ENCODE assay signal across 8 cellular contexts in genomic region chr1:32753532-32754281, GRCh38. TPM values are rescaled to one million over a fixed set of nuclear protein-coding genes. Genes with fewer than 3 reads are reported as not detected.
DNase-seq lines count a peak whose midpoint lies in the region; ATAC-seq, FAIRE-seq and TF ChIP-seq lines count a peak whose summit lies in the region.

No MANE protein-coding gene starts in this region.

- no peak overlapping the region for H3K27ac Mint-ChIP-seq in activated B cell treated with CpG ODN at 0.5 μM for 24 hours

- TF ChIP-seq CTCF in activated B cell treated with CpG ODN at 0.5 μM for 24 hours (IDR thresholded peaks at IDR 0.05) (no peak), bronchial epithelial cell (IDR thresholded peaks at IDR 0.05; ENCODE audit: insufficient read depth, low read length, severe bottlenecking) (no peak)

- no peak for FAIRE-seq in bronchial epithelial cell (lab: Jason Lieb, UNC)

- no peaks in the 10 kb centered on the region for H3K9me3 Mint-ChIP-seq in activated B cell treated with CpG ODN at 0.5 μM for 24 hours

- peaks cover 11% of the 10 kb centered on the region for H3K4me1 Mint-ChIP-seq in activated B cell treated with CpG ODN at 0.5 μM for 24 hours

- ATAC-seq in GM19452 (IDR thresholded peaks at IDR 0.05; ENCODE audit: unreplicated experiment) (peak; percentile 81), activated B cell treated with CpG ODN at 0.5 μM for 24 hours (ENCODE audit: low read depth) (peak; percentile 96), HG02938 (IDR thresholded peaks at IDR 0.05; ENCODE audit: unreplicated experiment) (no peak)

- H3K36me3 Mint-ChIP-seq in activated B cell treated with CpG ODN at 0.5 μM for 24 hours (ENCODE audit: low read depth): no peaks in the 10 kb centered on the region

- H3K4me3 ChIP-seq in bronchial epithelial cell (ENCODE audit: low read depth, low read length): peak overlapping the region; percentile 95

- intact Hi-C loops in activated B cell treated with CpG ODN at 0.5 μM for 24 hours (cut with micrococcal nuclease): loop anchor here (5.0 kb wide), 1 partner anchor 101 kb away; the partner anchor contains the start of genes RBBP4 and ZBTB8OS

- POLR2A ChIA-PET in activated B cell treated with CpG ODN at 0.5 μM for 24 hours (lab: Charles Lee): no interaction called here

- H3K27me3 Mint-ChIP-seq in activated B cell treated with CpG ODN at 0.5 μM for 24 hours: peaks cover 13% of the 10 kb centered on the region

- no peaks in the 10 kb centered on the region for H3K27me3 ChIP-seq in bronchial epithelial cell (ENCODE audit: control insufficient read depth, insufficient read depth, low read length)

- peaks cover 8% of the 10 kb centered on the region for H3K36me3 ChIP-seq in bronchial epithelial cell (ENCODE audit: control insufficient read depth, insufficient read depth, low read length)

- DNase-seq in AG20443 (ENCODE audit: low spot score) (peak; percentile 98), NCI-H146 treated with DMSO at 0.1 percent for 48 hours (lab: John Stamatoyannopoulos, UW; ENCODE audit: unreplicated experiment) (peak; percentile 45), activated B cell treated with CpG ODN at 0.5 μM for 24 hours (peak; percentile 77), bronchial epithelial cell (ENCODE audit: low read depth) (peak; percentile 59), islet precursor cell (peak; percentile 94)
- DNase-seq in stimulated activated CD4-positive, alpha-beta T cell treated with anti-CD3 and anti-CD28 coated beads, Interleukin-12 subunit alpha, Interleukin-12 subunit beta, amount 100 ng/mL, for 4 hours: peak; percentile 65

- peak overlapping the region; percentile 74 for H3K4me3 Mint-ChIP-seq in activated B cell treated with CpG ODN at 0.5 μM for 24 hours

- CTCF ChIA-PET in activated B cell treated with CpG ODN at 0.5 μM for 24 hours (lab: Charles Lee): no interaction called here

RNA-seq across cellular contexts. Expression of gene SYNC, which starts 51.1 kb away (rescaled TPM):
- not detected in 2 replicates for total RNA-seq in activated B cell treated with CpG ODN at 0.5 μM for 24 hours
- total RNA-seq in bronchial epithelial cell: 3.4 and 7.6 TPM in 2 replicates

Comparison
In these comparisons a context has a peak if more than half of its experiments do, and no peak if none do; other contexts are left out.
1. DNase-seq: peak in every context shown above with its lines; median percentile 98 in AG20443; 94 in islet precursor cell; 77 in activated B cell treated with CpG ODN at 0.5 μM for 24 hours; 65 in stimulated activated CD4-positive, alpha-beta T cell treated with anti-CD3 and anti-CD28 coated beads, Interleukin-12 subunit alpha, Interleukin-12 subunit beta, amount 100 ng/mL, for 4 hours; 59 in bronchial epithelial cell; 45 in NCI-H146 treated with DMSO at 0.1 percent for 48 hours.